15 cellular contexts compared by ENCODE assay signal in genomic region chr2:232286011-232286868, GRCh38.
A peak's percentile ranks its signal among the peaks of the same experiment; 100 is the strongest.
DNase-seq lines count a peak whose midpoint lies in the region; ATAC-seq and TF ChIP-seq lines count a peak whose summit lies in the region.
"Had no signal": no experiment of that assay in that cellular context is flagged by ENCODE, and none has a peak within 500 bp of the region (broad histone marks: within the 10 kb centered on the region; RNA-seq: fewer than 3 reads in every experiment).

No MANE protein-coding gene starts in this region.

- H3K4me1 ChIP-seq in BE2C, result peaks cover 3% of the 10 kb centered on the region; the same call in 1 of the 2 replicates
- no peaks in the 10 kb centered on the region for H3K4me1 ChIP-seq in upper lobe of right lung
- H3K4me1 ChIP-seq: adrenal gland had no signal

- peak; percentile 36 for DNase-seq in BE2C
- DNase-seq in DMS 273 (lab: John Stamatoyannopoulos, UW; ENCODE audit: unreplicated experiment), result peak; percentile 82
- DNase-seq in activated naive CD8-positive, alpha-beta T cell treated with anti-CD3 and anti-CD28 coated beads, Interleukin-2, amount 10 ng/mL, durations not matched to agents 7 days and 5 days, result no peak
- DNase-seq in upper lobe of right lung, result no peak
- DNase-seq in A172 (ENCODE audit: low spot score), result no peak
- DNase-seq in hippocampal formation (lab: John Stamatoyannopoulos, UW), result no peak
- DNase-seq in amniotic stem cell (lab: John Stamatoyannopoulos, UW), result no peak
- DNase-seq: activated CD4-positive, alpha-beta T cell treated with anti-CD3 and anti-CD28 coated beads for 4 hours; adrenal gland; NCI-H1105 treated with DMSO at 0.1 percent for 48 hours had no signal

- H3K4me3 Mint-ChIP-seq in activated naive CD8-positive, alpha-beta T cell treated with anti-CD3 and anti-CD28 coated beads, Interleukin-2, amount 10 ng/mL, durations not matched to agents 7 days and 5 days, result no peak overlapping the region
- H3K4me3 Mint-ChIP-seq in nephron, result no peak overlapping the region
- H3K4me3 Mint-ChIP-seq: GM23338; natural killer cell treated with Interleukin-12 subunit alpha and Interleukin-12 subunit beta and Interleukin-15 and Interleukin-18, amount 100 ng/mL, for 72 hours; T-helper 2 cell treated with Interferon-gamma antibody and Interleukin-4, amounts not matched to agents 5 μg/mL and 100 μg/mL, for 36 hours had no signal

- no peak overlapping the region for H3K4me3 ChIP-seq in BE2C (ENCODE audit: low read depth, low read length)
- no peak overlapping the region for H3K4me3 ChIP-seq in upper lobe of right lung
- H3K4me3 ChIP-seq: adrenal gland, GM23338 had no signal

- TF ChIP-seq CTCF in BE2C (IDR thresholded peaks at IDR 0.05; ENCODE audit: low read depth, low read length) (no peak), nephron (IDR thresholded peaks at IDR 0.05; ENCODE audit: unreplicated experiment in 3 of 3) (no peak), upper lobe of right lung (IDR thresholded peaks at IDR 0.05) (no peak)

- H3K27me3 Mint-ChIP-seq in activated naive CD8-positive, alpha-beta T cell treated with anti-CD3 and anti-CD28 coated beads, Interleukin-2, amount 10 ng/mL, durations not matched to agents 7 days and 5 days, result no peaks in the 10 kb centered on the region
- H3K27me3 Mint-ChIP-seq in nephron (ENCODE audit: low read depth), result no peaks in the 10 kb centered on the region
- H3K27me3 Mint-ChIP-seq: natural killer cell treated with Interleukin-12 subunit alpha and Interleukin-12 subunit beta and Interleukin-15 and Interleukin-18, amount 100 ng/mL, for 72 hours had no signal

- POLR2A ChIA-PET in activated naive CD8-positive, alpha-beta T cell treated with anti-CD3 and anti-CD28 coated beads, Interleukin-2, amount 10 ng/mL, durations not matched to agents 7 days and 5 days (lab: Charles Lee), result interaction anchor here (1.1 to 1.7 kb wide), 2 partner anchors 13 to 23 kb away, joined by 4 to 5 read pairs; no protein-coding TSS in a partner anchor

- peak overlapping the region; percentile 36 for H3K27ac Mint-ChIP-seq in activated naive CD8-positive, alpha-beta T cell treated with anti-CD3 and anti-CD28 coated beads, Interleukin-2, amount 10 ng/mL, durations not matched to agents 7 days and 5 days
- H3K27ac Mint-ChIP-seq in nephron, result peak overlapping the region in 2 of 3 experiments; percentile 59 to 73
- H3K27ac Mint-ChIP-seq: GM23338; natural killer cell treated with Interleukin-12 subunit alpha and Interleukin-12 subunit beta and Interleukin-15 and Interleukin-18, amount 100 ng/mL, for 72 hours; T-helper 2 cell treated with Interferon-gamma antibody and Interleukin-4, amounts not matched to agents 5 μg/mL and 100 μg/mL, for 36 hours had no signal

- peaks cover 7% of the 10 kb centered on the region for H3K36me3 Mint-ChIP-seq in activated naive CD8-positive, alpha-beta T cell treated with anti-CD3 and anti-CD28 coated beads, Interleukin-2, amount 10 ng/mL, durations not matched to agents 7 days and 5 days
- peaks cover 9% of the 10 kb centered on the region for H3K36me3 Mint-ChIP-seq in nephron (ENCODE audit: low read depth)
- H3K36me3 Mint-ChIP-seq: natural killer cell treated with Interleukin-12 subunit alpha and Interleukin-12 subunit beta and Interleukin-15 and Interleukin-18, amount 100 ng/mL, for 72 hours had no signal

- H3K36me3 ChIP-seq in BE2C (no peaks in the 10 kb centered on the region), upper lobe of right lung (no peaks in the 10 kb centered on the region)
- H3K36me3 ChIP-seq: adrenal gland had no signal

- H3K9me3 ChIP-seq in BE2C, result no peaks in the 10 kb centered on the region
- H3K9me3 ChIP-seq in upper lobe of right lung, result no peaks in the 10 kb centered on the region
- H3K9me3 ChIP-seq: adrenal gland had no signal

- H3K9me3 Mint-ChIP-seq in activated naive CD8-positive, alpha-beta T cell treated with anti-CD3 and anti-CD28 coated beads, Interleukin-2, amount 10 ng/mL, durations not matched to agents 7 days and 5 days, result peaks cover 1% of the 10 kb centered on the region
- no peaks in the 10 kb centered on the region for H3K9me3 Mint-ChIP-seq in nephron
- H3K9me3 Mint-ChIP-seq: GM23338; natural killer cell treated with Interleukin-12 subunit alpha and Interleukin-12 subunit beta and Interleukin-15 and Interleukin-18, amount 100 ng/mL, for 72 hours; T-helper 2 cell treated with Interferon-gamma antibody and Interleukin-4, amounts not matched to agents 5 μg/mL and 100 μg/mL, for 36 hours had no signal

- intact Hi-C loops in upper lobe of right lung (cut with DNase I), result no loop called here

- ATAC-seq in activated naive CD8-positive, alpha-beta T cell treated with anti-CD3 and anti-CD28 coated beads, Interleukin-2, amount 10 ng/mL, durations not matched to agents 7 days and 5 days (ENCODE audit: low read depth), result peak; percentile 65
- no peak for ATAC-seq in upper lobe of right lung
- ATAC-seq: GM23338; natural killer cell treated with Interleukin-12 subunit alpha and Interleukin-12 subunit beta and Interleukin-15 and Interleukin-18, amount 100 ng/mL, for 72 hours had no signal

- no peak overlapping the region for H3K27ac ChIP-seq in upper lobe of right lung
- H3K27ac ChIP-seq: adrenal gland, KMS-11 had no signal

- H3K4me1 Mint-ChIP-seq in activated naive CD8-positive, alpha-beta T cell treated with anti-CD3 and anti-CD28 coated beads, Interleukin-2, amount 10 ng/mL, durations not matched to agents 7 days and 5 days, result peaks cover 30% of the 10 kb centered on the region
- peaks cover 7% of the 10 kb centered on the region for H3K4me1 Mint-ChIP-seq in nephron
- H3K4me1 Mint-ChIP-seq: GM23338 had no signal

- H3K27me3 ChIP-seq in BE2C, result no peaks in the 10 kb centered on the region
- no peaks in the 10 kb centered on the region for H3K27me3 ChIP-seq in upper lobe of right lung
- H3K27me3 ChIP-seq: adrenal gland had no signal

Comparison
In these comparisons a context has a peak if more than half of its experiments do, and no peak if none do; other contexts are left out.
1. DNase-seq: peak in BE2C (single experiment) and DMS 273 (single experiment); none in activated naive CD8-positive, alpha-beta T cell treated with anti-CD3 and anti-CD28 coated beads, Interleukin-2, amount 10 ng/mL, durations not matched to agents 7 days and 5 days (single experiment), upper lobe of right lung (single experiment), A172 (single experiment), hippocampal formation (0 of 2) and amniotic stem cell (single experiment).